ENCODE assay signal across 7 cellular contexts in the genomic region with DNA sequence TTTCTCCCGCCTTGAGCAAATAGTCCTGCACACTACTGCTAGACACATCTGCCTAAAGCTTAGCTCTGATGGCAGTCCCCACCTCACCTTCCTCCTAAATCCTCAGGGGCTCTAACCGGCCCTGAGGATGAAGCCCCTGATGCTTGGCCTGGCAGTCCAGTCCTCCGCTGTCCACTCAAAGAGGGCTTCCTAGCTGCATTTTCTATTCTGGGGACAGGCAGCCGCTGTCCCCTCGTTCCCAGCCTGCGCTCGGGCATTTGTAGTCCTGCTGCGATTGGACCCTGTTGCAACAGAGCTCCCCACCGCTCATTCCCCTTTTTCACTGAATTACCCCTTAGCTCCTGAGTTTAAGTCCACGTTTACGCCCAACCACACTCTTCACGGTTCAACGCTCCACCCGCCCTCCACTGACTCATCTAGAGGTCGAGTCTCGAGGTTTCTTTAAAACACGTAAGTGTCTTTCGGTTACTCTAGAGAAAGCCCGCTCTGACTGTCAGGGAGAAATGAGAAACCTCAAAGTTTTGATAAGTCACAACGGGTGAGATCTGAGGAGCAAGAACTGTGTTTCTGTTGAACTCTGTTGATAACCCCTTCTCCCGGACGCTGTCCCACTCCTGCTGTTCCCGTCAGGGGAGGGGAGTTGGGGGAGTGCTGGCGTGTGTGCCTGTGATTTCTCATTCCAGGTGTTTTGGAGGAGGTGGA. TPM values are rescaled to one million over a fixed set of nuclear protein-coding genes. Genes with fewer than 3 reads are reported as not detected.
DNase-seq lines count a peak whose midpoint lies in the region; ATAC-seq and TF ChIP-seq lines count a peak whose summit lies in the region.

No MANE protein-coding gene starts in this region.

- peaks cover 79 to 99% (median 93%) of the 10 kb centered on the region in 3 donors for H3K4me1 Mint-ChIP-seq in naive B cell

- H3K4me1 ChIP-seq in tibial nerve, result peaks cover 3 to 46% (median 12%) of the 10 kb centered on the region in 4 donors

- ATAC-seq in GM19023 (IDR thresholded peaks at IDR 0.05; ENCODE audit: unreplicated experiment) (peak; percentile 45), HG03108 (IDR thresholded peaks at IDR 0.05; ENCODE audit: unreplicated experiment) (peak; percentile 42), naive B cell (ENCODE audit: low read depth in 2 of 2) (peak; percentile 45 to 47)

- no peaks in the 10 kb centered on the region for H3K9me3 Mint-ChIP-seq in naive B cell

- H3K27me3 Mint-ChIP-seq in naive B cell, result no peaks in the 10 kb centered on the region

- peak overlapping the region; percentile 83 to 100 (median 99) for H3K4me3 Mint-ChIP-seq in naive B cell

- peaks cover 23 to 37% of the 10 kb centered on the region in 2 donors for H3K36me3 Mint-ChIP-seq in naive B cell

- peak overlapping the region; percentile 98 to 100 (median 99) for H3K27ac Mint-ChIP-seq in naive B cell

- no peak overlapping the region for H3K4me3 ChIP-seq in astrocyte of the cerebellum (ENCODE audit: low read depth, low read length)
- peak overlapping the region in 2 of 4 donors; percentile 30 to 31 for H3K4me3 ChIP-seq in tibial nerve

- TF ChIP-seq CTCF in astrocyte of the cerebellum (IDR thresholded peaks at IDR 0.05; ENCODE audit: low read depth, low read length, missing control alignments) (no peak), tibial nerve (IDR thresholded peaks at IDR 0.05) (no peak)

- in situ Hi-C loops in astrocyte of the cerebellum (cut with HindIII; ENCODE audit: low sequenced_read_pairs), result no loop called here

- TF ChIP-seq POLR2A in tibial nerve (IDR thresholded peaks at IDR 0.05), result no peak

- WGBS in tibial nerve, 2 donors, result 59 to 66% methylated on average over 24 of the region's 24 CpGs

- H3K27me3 ChIP-seq in tibial nerve, result peaks cover 0 to 8% of the 10 kb centered on the region in 2 donors

- H3K9me3 ChIP-seq in tibial nerve, result no peaks in the 10 kb centered on the region

- H3K36me3 ChIP-seq in tibial nerve, result no peaks in the 10 kb centered on the region

- TF ChIP-seq EP300 in tibial nerve (IDR thresholded peaks at IDR 0.05), result no peak

- DNase-seq in T-helper 1 cell (peak in 4 of 5 donors; percentile 61 to 92 (median 64)), astrocyte of the cerebellum (ENCODE audit: low read depth) (peak; percentile 67), naive B cell (peak; percentile 78), tibial nerve (ENCODE audit: low spot score in 2 of 2) (no peak), NCI-H187 treated with DMSO at 0.1 percent for 48 hours (lab: John Stamatoyannopoulos, UW) (no peak)

- peak overlapping the region; percentile 20 to 93 (median 50) for H3K27ac ChIP-seq in tibial nerve

RNA-seq across cellular contexts. Expression of gene CCR7, which starts 4.5 kb away (rescaled TPM):
- polyA plus RNA-seq in naive B cell (ENCODE audit: low read depth in 6 of 6), result 100 to 1,000 TPM; 442 to 802 (median 622) TPM
- 1 to 10 TPM in 1 of 4 donors, not detected in 3; 1.5 TPM for total RNA-seq in tibial nerve

RNA-seq across cellular contexts. Expression of gene TNS4, which starts 59.3 kb away (rescaled TPM):
- polyA plus RNA-seq in naive B cell (ENCODE audit: low read depth in 6 of 6), result not detected
- total RNA-seq in tibial nerve, result under 1 TPM in 1 of 4 donors, not detected in 3; 0.30 TPM

Comparison
In these comparisons a context has a peak if more than half of its experiments do, and no peak if none do; other contexts are left out.
1. DNase-seq: peak in T-helper 1 cell (4 of 5), astrocyte of the cerebellum (single experiment) and naive B cell (single experiment); none in tibial nerve (0 of 2) and NCI-H187 treated with DMSO at 0.1 percent for 48 hours (single experiment).
2. Peak in every context shown above with its lines, with median percentiles within 50 percentile points of each other: ATAC-seq.